In the genomic region with DNA sequence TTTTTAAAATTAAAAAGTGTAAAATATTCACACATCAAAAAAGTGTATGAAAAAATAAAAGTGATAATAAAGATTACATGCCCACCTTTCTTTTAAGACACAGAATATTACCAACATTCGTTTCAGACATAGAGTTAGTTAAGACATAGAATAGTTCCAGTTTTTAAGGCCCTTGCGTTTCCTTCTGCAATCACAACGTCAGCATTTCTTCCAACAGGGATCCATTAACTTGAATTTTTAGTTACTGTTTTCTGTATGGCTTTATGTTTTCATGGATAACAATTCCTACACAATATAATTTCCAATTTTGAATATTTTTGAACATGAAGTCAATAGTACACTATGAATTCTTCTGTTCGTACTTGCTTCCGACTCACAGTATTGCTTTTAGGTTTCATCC, we compare ENCODE assay signal across 35 cellular contexts.
"Had no signal": no experiment of that assay in that cellular context is flagged by ENCODE, and none has a peak within 500 bp of the region (broad histone marks: within the 10 kb centered on the region; RNA-seq: fewer than 3 reads in every experiment).

No MANE protein-coding gene starts in this region.

- H3K36me3 ChIP-seq: MG63 had no signal

- DNase-seq: Kasumi-1, MG63, MM.1S, MV-4-11, NCI-H1048, NCI-H1092, NCI-H1092 treated with DMSO at 0.1 percent for 48 hours, NCI-H1105, NCI-H1105 treated with DMSO at 0.1 percent for 48 hours, NCI-H1417, NCI-H1417 treated with DMSO at 0.1 percent for 48 hours, NCI-H1436, NCI-H1436 treated with DMSO at 0.1 percent for 48 hours, NCI-H146, NCI-H1694, NCI-H1694 treated with DMSO at 0.1 percent for 48 hours, NCI-H187, NCI-H187 treated with DMSO at 0.1 percent for 48 hours, NCI-H1930, NCI-H2029, NCI-H2029 treated with DMSO at 0.1 percent for 48 hours, NCI-H2081, NCI-H2081 treated with DMSO at 0.1 percent for 48 hours, NCI-H2171, NCI-H2171 treated with DMSO at 0.1 percent for 48 hours, NCI-H2227 treated with DMSO at 0.1 percent for 48 hours, NCI-H226, NCI-H345, NCI-H446, NCI-H446 treated with DMSO at 0.1 percent for 48 hours, NCI-H510A, NCI-H510A treated with DMSO at 0.1 percent for 48 hours, NCI-H524, NCI-H524 treated with DMSO at 0.1 percent for 48 hours, NCI-H526 had no signal

- H3K4me3 ChIP-seq: MG63 had no signal

- H3K27me3 ChIP-seq: MG63 had no signal

- H3K9me3 ChIP-seq: MG63 had no signal
